In genomic region chrX:78614264-78614663, GRCh38 we compare ENCODE assay signal across 12 cellular contexts. TPM values are rescaled to one million over a fixed set of nuclear protein-coding genes. Genes with fewer than 3 reads are reported as not detected.
"Had no signal": no experiment of that assay in that cellular context is flagged by ENCODE, and none has a peak within 500 bp of the region (broad histone marks: within the 10 kb centered on the region; RNA-seq: fewer than 3 reads in every experiment).

No MANE protein-coding gene starts in this region.

- H3K4me1 ChIP-seq: HAP-1 had no signal

- ATAC-seq: GM23338, HCT116 had no signal

- FAIRE-seq: H1, H54 had no signal

- H3K27ac ChIP-seq: GM23248 had no signal

- H3K36me3 ChIP-seq: HAP-1 had no signal

- H2AFZ ChIP-seq: GM23248, GM23338 had no signal

- H3K4me3 ChIP-seq: GM23248, GM23338, HAP-1 had no signal

- DNase-seq: GM23248, GOT3, H7, H9, HCEC 1CT, HFFc6 had no signal

- H3K9ac ChIP-seq: GM23248 had no signal

- H3K9me3 ChIP-seq: HAP-1 had no signal

- H3K4me2 ChIP-seq: GM23338 had no signal

RNA-seq across cellular contexts. Expression of gene RTL3, which starts 44.9 kb away (rescaled TPM):
- total RNA-seq: GM23338, H1, H4, H7, H9 had no signal
- polyA plus RNA-seq: GM23338, H1 had no signal
